ENCODE assay signal across 1 cellular context in the genomic region with DNA sequence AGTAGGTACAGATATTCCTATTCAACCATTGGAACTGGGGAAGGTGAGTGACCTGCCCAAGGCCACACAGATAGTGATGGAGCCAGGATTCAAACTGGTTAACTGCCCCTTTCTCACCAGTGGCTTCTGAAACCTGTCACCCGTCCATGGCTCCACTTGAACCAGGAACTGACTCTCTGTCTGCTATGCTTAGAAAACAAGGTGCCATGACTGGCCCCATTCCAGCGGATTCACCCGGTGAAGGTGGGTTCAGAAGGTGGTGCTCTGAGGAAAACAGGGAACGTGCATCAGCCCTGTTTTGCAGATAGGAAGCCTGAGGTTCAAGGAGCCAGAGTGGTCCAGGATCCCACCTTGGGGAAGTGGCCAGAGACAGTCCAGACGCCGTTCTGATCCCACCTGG.
TF ChIP-seq lines count a peak whose summit lies in the region.

No MANE protein-coding gene starts in this region.

TF ChIP-seq in H1, 55 proteins besides CTCF, POLR2A, EP300 and RAD21:
- no peak for TF ChIP-seq HDAC6 (IDR thresholded peaks at IDR 0.05; ENCODE audit: low read depth, low read length)
- no peak for TF ChIP-seq SRF (IDR thresholded peaks at IDR 0.05; ENCODE audit: low read depth, low read length)
- TF ChIP-seq, protein P1, sequence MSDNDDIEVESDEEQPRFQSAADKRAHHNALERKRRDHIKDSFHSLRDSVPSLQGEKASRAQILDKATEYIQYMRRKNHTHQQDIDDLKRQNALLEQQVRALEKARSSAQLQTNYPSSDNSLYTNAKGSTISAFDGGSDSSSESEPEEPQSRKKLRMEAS (IDR thresholded peaks at IDR 0.05) = no peak
- TF ChIP-seq CHD2 (IDR thresholded peaks at IDR 0.05; ENCODE audit: low read length) = no peak
